Comparison of ENCODE assay signal across 16 cellular contexts in genomic region chr9:109017061-109017460, GRCh38.
"Had no signal": no experiment of that assay in that cellular context is flagged by ENCODE, and none has a peak within 500 bp of the region (broad histone marks: within the 10 kb centered on the region; RNA-seq: fewer than 3 reads in every experiment).

No MANE protein-coding gene starts in this region.

- H3K27me3 ChIP-seq: cardiac muscle cell, sigmoid colon had no signal

- H3K27ac ChIP-seq: cardiac muscle cell, psoas muscle, sigmoid colon, WERI-Rb-1 had no signal

- DNase-seq: activated CD4-positive, alpha-beta T cell treated with anti-CD3 and anti-CD28 coated beads for 36 hours; activated CD8-positive, alpha-beta memory T cell treated with anti-CD3 and anti-CD28 coated beads, Interleukin-2, amount 50 U/mL, for 4 hours; activated CD8-positive, alpha-beta T cell treated with anti-CD3 and anti-CD28 coated beads for 36 hours; activated T-cell treated with anti-CD3 and anti-CD28 coated beads, Interleukin-2, amount 50 U/mL, for 72 hours; aorta; cortex of kidney; effector CD8-positive, alpha-beta T cell; foreskin fibroblast; head of caudate nucleus; psoas muscle; sigmoid colon; stimulated activated naive CD4-positive, alpha-beta T cell; T-helper 9 cell; WERI-Rb-1 had no signal

- ATAC-seq: activated CD4-positive, alpha-beta T cell treated with anti-CD3 and anti-CD28 coated beads for 36 hours; activated CD8-positive, alpha-beta T cell treated with anti-CD3 and anti-CD28 coated beads for 36 hours; activated T-cell treated with anti-CD3 and anti-CD28 coated beads, Interleukin-2, amount 50 U/mL, for 72 hours; left lobe of liver; psoas muscle had no signal

- H3K9me3 ChIP-seq: psoas muscle, sigmoid colon had no signal

- H3K4me3 ChIP-seq: cardiac muscle cell, psoas muscle, sigmoid colon had no signal
